Comparison of ENCODE assay signal across 8 cellular contexts in genomic region chr11:72037554-72038311, GRCh38. TPM values are rescaled to one million over a fixed set of nuclear protein-coding genes. Genes with fewer than 3 reads are reported as not detected.
DNase-seq lines count a peak whose midpoint lies in the region; ATAC-seq and TF ChIP-seq lines count a peak whose summit lies in the region.

No MANE protein-coding gene starts in this region.

- no peaks in the 10 kb centered on the region for H3K27me3 ChIP-seq in BLaER1
- H3K27me3 ChIP-seq in naive thymus-derived CD4-positive, alpha-beta T cell (ENCODE audit: control insufficient read depth in 2 of 2, insufficient read depth in 2 of 2, low read length in 2 of 2), result no peaks in the 10 kb centered on the region

- H3K4me1 ChIP-seq in BLaER1, result peaks cover 65% of the 10 kb centered on the region
- H3K4me1 ChIP-seq in naive thymus-derived CD4-positive, alpha-beta T cell (ENCODE audit: control insufficient read depth in 2 of 2, insufficient read depth in 2 of 2, low read length in 2 of 2), result peaks cover 51 to 52% of the 10 kb centered on the region in 2 donors

- no peak for ATAC-seq in naive thymus-derived CD4-positive, alpha-beta T cell
- no peak for ATAC-seq in left lobe of liver

- H3K36me3 ChIP-seq in BLaER1, result peaks cover 40% of the 10 kb centered on the region
- peaks cover 4 to 33% (median 8%) of the 10 kb centered on the region in 3 experiments for H3K36me3 ChIP-seq in naive thymus-derived CD4-positive, alpha-beta T cell (ENCODE audit: control insufficient read depth in 2 of 3, insufficient read depth in 3 of 3, low read length in 3 of 3)

- TF ChIP-seq CTCF in coronary artery (IDR thresholded peaks at IDR 0.05) (no peak), mesothelial cell of epicardium (IDR thresholded peaks at IDR 0.05; ENCODE audit: unreplicated experiment) (no peak)

- peak overlapping the region; percentile 77 for H3K4me3 ChIP-seq in BLaER1
- H3K4me3 ChIP-seq in coronary artery, result peak overlapping the region; percentile 73
- H3K4me3 ChIP-seq in naive thymus-derived CD4-positive, alpha-beta T cell (ENCODE audit: low read length), result peak overlapping the region; percentile 89

- H4K20me1 ChIP-seq in BLaER1, result peaks cover 42% of the 10 kb centered on the region

- peak overlapping the region in 1 of 10 donors; percentile 58 for H3K4me3 Mint-ChIP-seq in naive thymus-derived CD4-positive, alpha-beta T cell
- no peak overlapping the region for H3K4me3 Mint-ChIP-seq in activated CD4-positive, alpha-beta T cell treated with anti-CD3 and anti-CD28 coated beads, Interleukin-2, amount 10 ng/mL, durations not matched to agents 24 days and 14 days
- no peak overlapping the region for H3K4me3 Mint-ChIP-seq in mesothelial cell of epicardium

- in situ Hi-C loops in ACHN (cut with HindIII; ENCODE audit: low pct_ligation_motif_present, low pct_unique_long_range_greater_than_20kb, low sequenced_read_pairs), result no loop called here

- peaks cover 16 to 54% (median 41%) of the 10 kb centered on the region in 7 donors for H3K4me1 Mint-ChIP-seq in naive thymus-derived CD4-positive, alpha-beta T cell
- H3K4me1 Mint-ChIP-seq in activated CD4-positive, alpha-beta T cell treated with anti-CD3 and anti-CD28 coated beads, Interleukin-2, amount 10 ng/mL, durations not matched to agents 24 days and 14 days, result peaks cover 29% of the 10 kb centered on the region
- peaks cover 7% of the 10 kb centered on the region for H3K4me1 Mint-ChIP-seq in mesothelial cell of epicardium

- CTCF ChIA-PET in naive thymus-derived CD4-positive, alpha-beta T cell (lab: Charles Lee), result interaction anchor here (0.5 to 4.5 kb wide), 6 partner anchors 8 to 514 kb away, joined by 3 to 71 read pairs (median 10); no protein-coding TSS in a partner anchor

- no peaks in the 10 kb centered on the region for H3K27me3 Mint-ChIP-seq in naive thymus-derived CD4-positive, alpha-beta T cell
- no peaks in the 10 kb centered on the region for H3K27me3 Mint-ChIP-seq in activated CD4-positive, alpha-beta T cell treated with anti-CD3 and anti-CD28 coated beads, Interleukin-2, amount 10 ng/mL, durations not matched to agents 24 days and 14 days
- no peaks in the 10 kb centered on the region for H3K27me3 Mint-ChIP-seq in mesothelial cell of epicardium (ENCODE audit: low read depth)

- POLR2A ChIA-PET in naive thymus-derived CD4-positive, alpha-beta T cell (lab: Charles Lee), result interaction anchor here (1.2 to 9.0 kb wide), 7 partner anchors 11 to 74 kb away, joined by 3 to 190 read pairs (median 55); partner anchors contain the start of genes ANAPC15 and LAMTOR1

- peak overlapping the region; percentile 94 for H3K27ac ChIP-seq in BLaER1
- H3K27ac ChIP-seq in coronary artery, result peak overlapping the region; percentile 95
- H3K27ac ChIP-seq in naive thymus-derived CD4-positive, alpha-beta T cell (ENCODE audit: low read depth, low read length), result peak overlapping the region; percentile 88

- H3K36me3 Mint-ChIP-seq in naive thymus-derived CD4-positive, alpha-beta T cell, result peaks cover 4 to 17% (median 10%) of the 10 kb centered on the region in 5 donors
- H3K36me3 Mint-ChIP-seq in activated CD4-positive, alpha-beta T cell treated with anti-CD3 and anti-CD28 coated beads, Interleukin-2, amount 10 ng/mL, durations not matched to agents 24 days and 14 days (ENCODE audit: low read depth), result peaks cover 26% of the 10 kb centered on the region
- peaks cover 14% of the 10 kb centered on the region for H3K36me3 Mint-ChIP-seq in mesothelial cell of epicardium

- H3K9me3 Mint-ChIP-seq in naive thymus-derived CD4-positive, alpha-beta T cell, result no peaks in the 10 kb centered on the region
- H3K9me3 Mint-ChIP-seq in activated CD4-positive, alpha-beta T cell treated with anti-CD3 and anti-CD28 coated beads, Interleukin-2, amount 10 ng/mL, durations not matched to agents 24 days and 14 days, result no peaks in the 10 kb centered on the region
- no peaks in the 10 kb centered on the region for H3K9me3 Mint-ChIP-seq in mesothelial cell of epicardium

- no peak overlapping the region for H3K27ac Mint-ChIP-seq in naive thymus-derived CD4-positive, alpha-beta T cell
- no peak overlapping the region for H3K27ac Mint-ChIP-seq in activated CD4-positive, alpha-beta T cell treated with anti-CD3 and anti-CD28 coated beads, Interleukin-2, amount 10 ng/mL, durations not matched to agents 24 days and 14 days
- no peak overlapping the region for H3K27ac Mint-ChIP-seq in mesothelial cell of epicardium

- peak overlapping the region; percentile 96 for H3K4me2 ChIP-seq in BLaER1

- DNase-seq in NCI-H146 (lab: John Stamatoyannopoulos, UW), result peak; percentile 37
- DNase-seq in coronary artery (ENCODE audit: low spot score), result no peak
- DNase-seq in naive thymus-derived CD4-positive, alpha-beta T cell, result no peak
- no peak for DNase-seq in left lobe of liver (ENCODE audit: low spot score)
- DNase-seq in activated CD4-positive, alpha-beta T cell treated with anti-CD3 and anti-CD28 coated beads, Interleukin-2, amount 10 ng/mL, durations not matched to agents 24 days and 14 days, result no peak
- no peak for DNase-seq in ACHN
- no peak for DNase-seq in mesothelial cell of epicardium (ENCODE audit: low spot score in 2 of 2, unreplicated experiment in 2 of 2)

- H3K9me3 ChIP-seq in BLaER1, result no peaks in the 10 kb centered on the region
- H3K9me3 ChIP-seq in naive thymus-derived CD4-positive, alpha-beta T cell (ENCODE audit: control insufficient read depth in 2 of 3, low read length in 3 of 3), result no peaks in the 10 kb centered on the region

- peak overlapping the region; percentile 87 for H3K9ac ChIP-seq in BLaER1

- intact Hi-C loops in naive thymus-derived CD4-positive, alpha-beta T cell (cut with micrococcal nuclease), result no loop called here
- intact Hi-C loops in activated CD4-positive, alpha-beta T cell treated with anti-CD3 and anti-CD28 coated beads, Interleukin-2, amount 10 ng/mL, durations not matched to agents 24 days and 14 days (cut with micrococcal nuclease), result no loop called here

RNA-seq across cellular contexts. Expression of gene IL18BP, which starts 39.0 kb away (rescaled TPM):
- total RNA-seq in naive thymus-derived CD4-positive, alpha-beta T cell, result 10 to 100 TPM; 17.6 to 30.2 (median 23.1) TPM
- polyA plus RNA-seq in naive thymus-derived CD4-positive, alpha-beta T cell, result 10 to 100 TPM; 14.4 to 15.1 TPM
- total RNA-seq in left lobe of liver (3.0 TPM), mesothelial cell of epicardium (18.4 to 20.9 TPM (median 18.6 TPM) in 3 replicates)
- 15.0 and 19.9 TPM in 2 replicates for total RNA-seq in activated CD4-positive, alpha-beta T cell treated with anti-CD3 and anti-CD28 coated beads, Interleukin-2, amount 10 ng/mL, durations not matched to agents 24 days and 14 days

RNA-seq across cellular contexts. Expression of gene NUMA1, which starts 42.6 kb away (rescaled TPM):
- 100 to 1,000 TPM; 216 to 453 (median 266) TPM for total RNA-seq in naive thymus-derived CD4-positive, alpha-beta T cell
- 100 to 1,000 TPM in 1 of 2 donors, 10 to 100 TPM in 1; 27.1 to 142 TPM for polyA plus RNA-seq in naive thymus-derived CD4-positive, alpha-beta T cell
- total RNA-seq in left lobe of liver (59.0 TPM), mesothelial cell of epicardium (317 to 334 TPM (median 327 TPM) in 3 replicates)
- total RNA-seq in activated CD4-positive, alpha-beta T cell treated with anti-CD3 and anti-CD28 coated beads, Interleukin-2, amount 10 ng/mL, durations not matched to agents 24 days and 14 days, result 138 and 149 TPM in 2 replicates

RNA-seq across cellular contexts. Expression of gene LRRC51, which starts 42.9 kb away (rescaled TPM):
- 1 to 10 TPM; 1.2 to 7.8 (median 4.6) TPM for total RNA-seq in naive thymus-derived CD4-positive, alpha-beta T cell
- 1 to 10 TPM; 2.0 to 2.7 TPM for polyA plus RNA-seq in naive thymus-derived CD4-positive, alpha-beta T cell
- total RNA-seq in left lobe of liver, result 7.6 TPM
- total RNA-seq in activated CD4-positive, alpha-beta T cell treated with anti-CD3 and anti-CD28 coated beads, Interleukin-2, amount 10 ng/mL, durations not matched to agents 24 days and 14 days, result 7.0 and 7.1 TPM in 2 replicates
- total RNA-seq in mesothelial cell of epicardium, result 3.0 to 5.2 TPM (median 4.3 TPM) in 3 replicates
